Comparison of ENCODE assay signal across 10 cellular contexts in genomic region chr11:119684361-119685072, GRCh38. TPM values are rescaled to one million over a fixed set of nuclear protein-coding genes. Genes with fewer than 3 reads are reported as not detected.
DNase-seq lines count a peak whose midpoint lies in the region; ATAC-seq and TF ChIP-seq lines count a peak whose summit lies in the region.
"Had no signal": no experiment of that assay in that cellular context is flagged by ENCODE, and none has a peak within 500 bp of the region (broad histone marks: within the 10 kb centered on the region; RNA-seq: fewer than 3 reads in every experiment).

No MANE protein-coding gene starts in this region.

- peaks cover 72% of the 10 kb centered on the region for H4K20me1 ChIP-seq in BLaER1
- no peaks in the 10 kb centered on the region for H4K20me1 ChIP-seq in IMR-90 (ENCODE audit: insufficient read depth, low read length)

- in situ Hi-C loops in IMR-90 (cut with MboI; ENCODE audit: low sequenced_read_pairs): no loop called here

- no TSS peak for BruUV-seq in IMR-90 (replicated peaks; lab: Mats Ljungman, UMichigan)

- H3K4me2 ChIP-seq in BLaER1: peak overlapping the region; percentile 76
- H3K4me2 ChIP-seq in IMR-90 (ENCODE audit: low read depth, low read length): no peak overlapping the region
- H3K4me2 ChIP-seq in mesenchymal stem cell (ENCODE audit: low read length, poor library complexity, severe bottlenecking): no peak overlapping the region

- TF ChIP-seq POLR2A in IMR-90 (IDR thresholded peaks at IDR 0.05; ENCODE audit: low read depth, low read length): no peak
- no peak for TF ChIP-seq POLR2A in body of pancreas (IDR thresholded peaks at IDR 0.05)

- dilution Hi-C loops in IMR-90 (cut with HindIII; ENCODE audit: low sequenced_read_pairs, unreplicated experiment): no loop called here

- peak overlapping the region; percentile 52 for H3K14ac ChIP-seq in IMR-90 (replicated peaks; ENCODE audit: low read depth, low read length)
- peak overlapping the region in 1 of 2 experiments; percentile 75 for H3K14ac ChIP-seq in mesenchymal stem cell (ENCODE audit: low read length in 2 of 2)

- peak overlapping the region; percentile 78 for H3K4ac ChIP-seq in IMR-90 (ENCODE audit: low read depth, low read length)
- peak overlapping the region; percentile 73 to 82 for H3K4ac ChIP-seq in mesenchymal stem cell (ENCODE audit: low read depth in 1 of 2, low read length in 2 of 2)

- DNase-seq in IMR-90 (peak; percentile 75), body of pancreas (peak in 3 of 4 donors; percentile 39 to 47 (median 47)), mesenchymal stem cell (peak; percentile 85), NCI-H2227 (lab: John Stamatoyannopoulos, UW; ENCODE audit: unreplicated experiment) (no peak), pons (ENCODE audit: low spot score) (no peak), NCI-H1417 (lab: John Stamatoyannopoulos, UW) (no peak), germinal center (ENCODE audit: low spot score) (no peak)
- DNase-seq: stimulated activated CD4-positive, alpha-beta T cell treated with anti-CD3 and anti-CD28 coated beads, Interleukin-2, amount 100 ng/mL, for 24 hours had no signal

- peak overlapping the region; percentile 92 for H2AK9ac ChIP-seq in IMR-90 (replicated peaks; ENCODE audit: low read depth, low read length, poor library complexity)

- POLR2A ChIA-PET in IMR-90 (lab: Charles Lee; ENCODE audit: unreplicated experiment): no interaction called here

- H3K79me1 ChIP-seq in IMR-90 (ENCODE audit: low read depth in 1 of 2, low read length in 2 of 2) (no peaks in the 10 kb centered on the region), mesenchymal stem cell (replicated peaks; ENCODE audit: low read length, poor library complexity, severe bottlenecking) (peaks cover 23% of the 10 kb centered on the region)

- H3K4me3 ChIP-seq in BLaER1 (no peak overlapping the region), IMR-90 (ENCODE audit: insufficient read depth, low read depth, low read length) (no peak overlapping the region), body of pancreas (no peak overlapping the region), mesenchymal stem cell (ENCODE audit: insufficient read depth in 1 of 2, low read depth in 1 of 2, low read length in 2 of 2) (no peak overlapping the region)

- H2BK5ac ChIP-seq in IMR-90 (ENCODE audit: low read depth, low read length, poor library complexity, severe bottlenecking): no peak overlapping the region
- no peak overlapping the region for H2BK5ac ChIP-seq in mesenchymal stem cell (ENCODE audit: low read depth, low read length, poor library complexity, severe bottlenecking)

- peaks cover 8% of the 10 kb centered on the region for H3K9me1 ChIP-seq in IMR-90 (ENCODE audit: insufficient read depth, low read length)

- H2BK12ac ChIP-seq in mesenchymal stem cell (ENCODE audit: low read length in 2 of 2): peak overlapping the region; percentile 81 to 94

- 87% methylated on average over 3 of the region's 14 CpGs; no CpG with 5 or more reads in 1 of the 2 experiments for WGBS in IMR-90 (ENCODE audit: extremely low coverage in 2 of 2, insufficient read length in 1 of 2), 2 experiments
- 67 to 75% methylated on average over 12 to 13 of the region's 14 CpGs for WGBS in body of pancreas, 2 donors
- WGBS in mesenchymal stem cell: 27% methylated on average over 13 of the region's 14 CpGs

- H2BK15ac ChIP-seq in IMR-90 (ENCODE audit: low read depth, low read length): peak overlapping the region; percentile 92; the same call in 1 of the 3 replicates
- H2BK15ac ChIP-seq in mesenchymal stem cell (ENCODE audit: low read depth, poor library complexity, severe bottlenecking): peak overlapping the region; percentile 92

- no peak overlapping the region; the same call in 1 of the 2 replicates for H2BK20ac ChIP-seq in IMR-90 (ENCODE audit: low read depth, low read length)

- peak overlapping the region; percentile 73 for H2BK120ac ChIP-seq in IMR-90 (ENCODE audit: low read depth, low read length)
- H2BK120ac ChIP-seq in mesenchymal stem cell (ENCODE audit: low read depth, low read length): peak overlapping the region; percentile 93

- H3K9ac ChIP-seq in BLaER1 (peak overlapping the region; percentile 50), IMR-90 (ENCODE audit: low read depth, low read length) (no peak overlapping the region), mesenchymal stem cell (ENCODE audit: low read length) (peak overlapping the region; percentile 6)

- H4K91ac ChIP-seq in IMR-90 (ENCODE audit: insufficient read depth, low read depth, low read length) (peak overlapping the region; percentile 69), mesenchymal stem cell (ENCODE audit: low read length) (peak overlapping the region; percentile 97)

- no peak overlapping the region for H3K18ac ChIP-seq in IMR-90 (ENCODE audit: low read depth, low read length)
- H3K18ac ChIP-seq in mesenchymal stem cell (ENCODE audit: low read depth in 1 of 2, low read length in 2 of 2): peak overlapping the region; percentile 88 to 93

- ATAC-seq in IMR-90 (ENCODE audit: low read depth) (peak; percentile 84), body of pancreas (no peak)

- TF ChIP-seq RAD21 in IMR-90 (IDR thresholded peaks at IDR 0.05; ENCODE audit: low read length): no peak

- H3K27me3 ChIP-seq in BLaER1: no peaks in the 10 kb centered on the region
- H3K27me3 ChIP-seq in IMR-90 (ENCODE audit: control insufficient read depth, insufficient read depth, low read length): peaks cover 2% of the 10 kb centered on the region; the same call in 1 of the 2 replicates
- no peaks in the 10 kb centered on the region for H3K27me3 ChIP-seq in body of pancreas
- no peaks in the 10 kb centered on the region for H3K27me3 ChIP-seq in mesenchymal stem cell (ENCODE audit: control insufficient read depth in 1 of 2, insufficient read depth in 1 of 2, low read length in 2 of 2)

- H3K23ac ChIP-seq in IMR-90 (ENCODE audit: low read depth, low read length) (peak overlapping the region; percentile 56; the same call in 1 of the 2 replicates), mesenchymal stem cell (ENCODE audit: low read length in 2 of 2) (no peak overlapping the region)

- CTCF ChIA-PET in IMR-90 (lab: Yijun Ruan, JAX): no interaction called here

- intact Hi-C loops in IMR-90 (cut with micrococcal nuclease): no loop called here
- intact Hi-C loops in body of pancreas (cut with DNase I): no loop called here

- H3K4me1 ChIP-seq in BLaER1 (peaks cover 93% of the 10 kb centered on the region), IMR-90 (ENCODE audit: control insufficient read depth, insufficient read depth, low read length) (peaks cover 5% of the 10 kb centered on the region), body of pancreas (peaks cover 29% of the 10 kb centered on the region), mesenchymal stem cell (ENCODE audit: control insufficient read depth, insufficient read depth, low read depth, low read length) (peaks cover 23% of the 10 kb centered on the region)

- H3K56ac ChIP-seq in IMR-90 (ENCODE audit: extremely low read depth, insufficient read depth, low read length): no peak overlapping the region

- H3K36me3 ChIP-seq in BLaER1 (no peaks in the 10 kb centered on the region; the same call in 1 of the 2 replicates), IMR-90 (ENCODE audit: control insufficient read depth, insufficient read depth, low read length) (no peaks in the 10 kb centered on the region), body of pancreas (replicated peaks in 1 of 2; ENCODE audit: insufficient read depth in 1 of 2, low read depth in 2 of 2) (no peaks in the 10 kb centered on the region), mesenchymal stem cell (ENCODE audit: control insufficient read depth in 1 of 2, insufficient read depth in 2 of 2, low read depth in 1 of 2, low read length in 2 of 2) (no peaks in the 10 kb centered on the region)

- H2AFZ ChIP-seq in IMR-90 (replicated peaks; ENCODE audit: low read length, poor library complexity) (peak overlapping the region; percentile 91), mesenchymal stem cell (ENCODE audit: low read depth, low read length) (peak overlapping the region; percentile 55)

- H4K8ac ChIP-seq in IMR-90 (ENCODE audit: low read depth in 2 of 2, low read length in 2 of 2): peak overlapping the region; percentile 96 to 99
- H4K8ac ChIP-seq in mesenchymal stem cell (ENCODE audit: low read length): peak overlapping the region; percentile 99

- H4K5ac ChIP-seq in IMR-90 (ENCODE audit: low read depth, low read length): peak overlapping the region; percentile 26; the same call in 1 of the 2 replicates

- H3K9me3 ChIP-seq in BLaER1: no peaks in the 10 kb centered on the region
- H3K9me3 ChIP-seq in IMR-90 (ENCODE audit: control insufficient read depth, insufficient read depth, low read length): no peaks in the 10 kb centered on the region
- no peaks in the 10 kb centered on the region for H3K9me3 ChIP-seq in body of pancreas
- H3K9me3 ChIP-seq in mesenchymal stem cell (ENCODE audit: control insufficient read depth, low read length): no peaks in the 10 kb centered on the region

- no peak for TF ChIP-seq CTCF in IMR-90 (conservative IDR thresholded peaks at IDR 0.05; ENCODE audit: low read depth, low read length)
- TF ChIP-seq CTCF in body of pancreas (IDR thresholded peaks at IDR 0.05): no peak

- peak overlapping the region; percentile 71 for H2AK5ac ChIP-seq in IMR-90 (ENCODE audit: low read depth, low read length)
- H2AK5ac ChIP-seq in mesenchymal stem cell (ENCODE audit: low read length, severe bottlenecking): peak overlapping the region; percentile 21

- H3K27ac ChIP-seq in BLaER1: peak overlapping the region; percentile 50
- H3K27ac ChIP-seq in IMR-90 (ENCODE audit: insufficient read depth, low read length): peak overlapping the region; percentile 5; the same call in 1 of the 2 replicates
- peak overlapping the region in 3 of 4 donors; percentile 47 to 66 (median 48) for H3K27ac ChIP-seq in body of pancreas
- H3K27ac ChIP-seq in mesenchymal stem cell (ENCODE audit: low read length, poor library complexity, severe bottlenecking): no peak overlapping the region
- H3K27ac ChIP-seq: HL-60 had no signal

TF ChIP-seq in IMR-90, 13 proteins besides CTCF, POLR2A, EP300 and RAD21 (continues in another document):
- TF ChIP-seq MXI1 (IDR thresholded peaks at IDR 0.05; ENCODE audit: borderline replicate concordance, low read depth, low read length): no peak
- no peak for TF ChIP-seq BHLHE40 (IDR thresholded peaks at IDR 0.05; ENCODE audit: low read depth, low read length)
- 0 out of 2 replicates have a peak, but pooled peaks have one; percentile 29 for TF ChIP-seq FOS (IDR thresholded peaks at IDR 0.05; ENCODE audit: low read depth, low read length)
- TF ChIP-seq RFX5 (IDR thresholded peaks at IDR 0.05; ENCODE audit: low read depth, low read length): no peak

RNA-seq across cellular contexts. Expression of gene NECTIN1, which starts 44.5 kb away (rescaled TPM):
- total RNA-seq in IMR-90 (2012; rRNA removed): 1.7 and 2.3 TPM in 2 replicates
- 3.0 and 4.2 TPM in 2 replicates for polyA plus RNA-seq in IMR-90 (2012; rRNA removed)
- polyA plus RNA-seq in IMR-90 (2012; cell fraction: cytosol; rRNA removed): 2.8 and 3.4 TPM in 2 replicates
- polyA plus RNA-seq in IMR-90 (2012; cell fraction: nucleus; rRNA removed; ENCODE audit: low replicate concordance): 2.2 and 3.3 TPM in 2 replicates
- total RNA-seq in body of pancreas: 10 to 100 TPM in 1 of 2 donors, 1 to 10 TPM in 1; 7.3 to 31.6 TPM
- polyA plus RNA-seq in mesenchymal stem cell (2013, experiment 1 of 2): 9.7 TPM
- polyA plus RNA-seq in mesenchymal stem cell (2013, experiment 2 of 2): 10.0 TPM

Comparison
In these comparisons a context has a peak if more than half of its experiments do, and no peak if none do; other contexts are left out.
1. DNase-seq: peak in IMR-90 (single experiment), body of pancreas (3 of 4) and mesenchymal stem cell (single experiment); none in NCI-H2227 (single experiment), pons (single experiment), NCI-H1417 (0 of 3) and germinal center (single experiment).